Comparison of ENCODE assay signal across 20 cellular contexts in the genomic region with DNA sequence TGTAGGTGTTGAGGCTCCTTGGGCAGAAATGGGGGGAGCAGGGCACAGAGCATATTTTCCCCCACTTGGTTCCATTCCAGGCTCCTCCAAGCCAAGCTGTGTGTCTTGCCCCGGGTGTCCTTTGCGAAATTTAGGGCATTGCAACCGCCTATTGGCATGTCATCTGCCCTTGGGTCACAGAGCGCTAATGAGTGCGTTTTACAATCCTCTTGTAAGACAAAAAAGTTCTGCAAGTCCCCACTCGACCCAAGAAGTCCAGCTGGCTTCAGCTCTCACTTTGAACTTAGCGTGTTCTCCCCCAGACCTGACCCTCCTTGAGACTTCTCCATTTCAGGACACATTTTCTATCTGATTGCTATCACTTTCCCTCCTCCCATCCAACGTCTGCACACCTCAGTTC. TPM values are rescaled to one million over a fixed set of nuclear protein-coding genes. Genes with fewer than 3 reads are reported as not detected.
"Had no signal": no experiment of that assay in that cellular context is flagged by ENCODE, and none has a peak within 500 bp of the region (broad histone marks: within the 10 kb centered on the region; RNA-seq: fewer than 3 reads in every experiment).

No MANE protein-coding gene starts in this region.

- H3K27ac ChIP-seq: hepatocyte, right atrium auricular region, uterus had no signal

- ATAC-seq: left colon, left ventricle myocardium superior had no signal

- H2AFZ ChIP-seq: hepatocyte had no signal

- H3K79me2 ChIP-seq: hepatocyte had no signal

- FAIRE-seq: small intestine had no signal

- H3K27me3 ChIP-seq: dorsolateral prefrontal cortex, hepatocyte, right atrium auricular region, uterus had no signal

- H3K36me3 ChIP-seq: right atrium auricular region, uterus had no signal

- H3K4me3 ChIP-seq: dorsolateral prefrontal cortex, hepatocyte, lung, right atrium auricular region, uterus had no signal

- DNase-seq: cortex of kidney; dorsolateral prefrontal cortex; effector CD8-positive, alpha-beta T cell; foreskin melanocyte; head of caudate nucleus; left colon; left ventricle myocardium superior; mesenchymal stem cell; midbrain; posterior cingulate gyrus; small intestine; stimulated activated CD4-positive, alpha-beta T cell treated with anti-CD3 and anti-CD28 coated beads, Interleukin-2, amount 100 ng/mL, for 48 hours; stimulated activated naive CD4-positive, alpha-beta T cell treated with Interleukin-2 at 50 U/mL for 16 hours; uterus had no signal

- H3K4me2 ChIP-seq: hepatocyte had no signal

- H3K9me3 ChIP-seq: right atrium auricular region, uterus had no signal

- H3K4me1 ChIP-seq: right atrium auricular region, uterus had no signal

RNA-seq across cellular contexts. Expression of a gene that starts 6.1 kb away (rescaled TPM):
- total RNA-seq: hepatocyte, kidney epithelial cell, left colon, left ventricle myocardium superior, lung, osteocyte, right atrium auricular region, uterus had no signal
- polyA plus RNA-seq: esophagus, hepatocyte had no signal
